In the genomic region with DNA sequence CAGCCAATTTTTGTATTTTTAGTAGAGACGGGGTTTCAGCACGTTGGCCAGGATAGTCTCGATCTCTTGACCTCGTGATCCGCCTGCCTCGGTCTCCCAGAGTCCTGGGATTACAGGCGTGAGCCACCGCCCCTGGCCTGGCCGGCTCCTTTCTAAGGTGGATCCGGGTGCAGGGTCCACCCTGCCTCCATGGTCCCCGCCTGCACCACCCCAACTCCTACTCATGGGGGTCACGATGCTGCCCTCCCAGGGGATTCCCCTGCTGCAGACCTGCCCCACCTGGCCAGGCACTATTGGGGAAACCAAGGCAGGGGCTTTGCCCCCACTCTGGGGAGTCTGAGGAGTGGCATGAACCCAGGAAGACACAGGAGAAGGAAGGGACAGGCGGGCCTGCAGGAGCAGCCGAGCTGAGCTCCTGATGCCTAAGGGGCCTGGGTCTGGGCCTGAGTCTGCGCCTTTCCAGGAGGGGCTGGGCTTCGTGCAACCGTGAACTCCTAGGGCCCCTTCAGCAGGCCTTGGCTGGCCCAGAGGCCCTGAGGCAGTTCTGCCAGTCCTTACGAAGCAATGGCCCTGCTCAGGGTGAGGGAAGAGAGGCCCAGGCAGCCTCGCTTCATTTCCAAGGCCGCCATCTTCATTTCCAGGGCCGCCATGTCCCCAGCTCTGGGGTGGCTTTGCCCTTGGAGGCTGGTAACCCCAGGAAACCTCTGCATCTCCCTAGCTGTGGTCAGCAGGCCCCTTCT, we compare ENCODE assay signal across 15 cellular contexts.
A peak's percentile ranks its signal among the peaks of the same experiment; 100 is the strongest.
DNase-seq lines count a peak whose midpoint lies in the region; ATAC-seq and TF ChIP-seq lines count a peak whose summit lies in the region.
"Had no signal": no experiment of that assay in that cellular context is flagged by ENCODE, and none has a peak within 500 bp of the region (broad histone marks: within the 10 kb centered on the region; RNA-seq: fewer than 3 reads in every experiment).

No MANE protein-coding gene starts in this region.

- H3K36me3 ChIP-seq in DND-41 (ENCODE audit: insufficient read depth, low read length) (no peaks in the 10 kb centered on the region), adrenal gland (replicated peaks in 1 of 2) (no peaks in the 10 kb centered on the region), osteoblast (ENCODE audit: insufficient read depth, low read length) (no peaks in the 10 kb centered on the region)
- H3K36me3 ChIP-seq: right lobe of liver had no signal

- intact Hi-C loops in adrenal gland (cut with DNase I) = loop anchor here in 1 of 2 donors (10.0 kb wide), 1 partner anchor 397 kb away; no protein-coding TSS in a partner anchor

- no peak for TF ChIP-seq POLR2A in adrenal gland (IDR thresholded peaks at IDR 0.05)

- H4K20me1 ChIP-seq in DND-41 (ENCODE audit: insufficient read depth, low read length) (no peaks in the 10 kb centered on the region), osteoblast (ENCODE audit: insufficient read depth, low read length) (no peaks in the 10 kb centered on the region)

- H3K9me3 ChIP-seq in DND-41 (ENCODE audit: insufficient read depth, low read length, severe bottlenecking) (no peaks in the 10 kb centered on the region), adrenal gland (replicated peaks in 1 of 3) (no peaks in the 10 kb centered on the region), osteoblast (ENCODE audit: low read depth, low read length) (no peaks in the 10 kb centered on the region)
- H3K9me3 ChIP-seq: right lobe of liver had no signal

- no peaks in the 10 kb centered on the region for H3K27me3 ChIP-seq in DND-41 (ENCODE audit: insufficient read depth, low read length, poor library complexity)
- H3K27me3 ChIP-seq in adrenal gland = no peaks in the 10 kb centered on the region
- H3K27me3 ChIP-seq in osteoblast (ENCODE audit: insufficient read depth, low read length) = no peaks in the 10 kb centered on the region
- H3K27me3 ChIP-seq: right lobe of liver had no signal

- DNase-seq in AG20443 (ENCODE audit: low spot score) (peak; percentile 4), DND-41 (no peak), adrenal gland (peak in 5 of 7 donors; percentile 5 to 37 (median 13)), osteoblast (ENCODE audit: insufficient read length, low spot score, missing footprints) (no peak), ecto neural progenitor cell (ENCODE audit: low spot score) (no peak), COLO668 (lab: John Stamatoyannopoulos, UW; ENCODE audit: unreplicated experiment) (no peak)
- DNase-seq: activated naive CD4-positive, alpha-beta T cell treated with anti-CD3 and anti-CD28 coated beads, Interleukin-2, amount 50 U/mL, for 16 hours; DMS79; immature natural killer cell; NCI-H2081; NCI-H526 treated with DMSO at 0.1 percent for 48 hours had no signal

- H3K4me2 ChIP-seq in DND-41 (ENCODE audit: insufficient read depth, low read length) (no peak overlapping the region), osteoblast (ENCODE audit: insufficient read depth, low read length) (no peak overlapping the region)

- WGBS in adrenal gland, 4 donors = 85 to 96% (median 91%) methylated on average over 6 to 21 of the region's 21 CpGs

- H3K4me3 ChIP-seq in DND-41 (ENCODE audit: low read depth in 1 of 2, low read length in 2 of 2) (no peak overlapping the region), adrenal gland (no peak overlapping the region), osteoblast (ENCODE audit: insufficient read depth, low read length) (no peak overlapping the region)
- H3K4me3 ChIP-seq: right lobe of liver had no signal

- H2AFZ ChIP-seq in DND-41 (ENCODE audit: low read depth, low read length) (no peak overlapping the region), osteoblast (ENCODE audit: low read length) (no peak overlapping the region)

- TF ChIP-seq CTCF in DND-41 (IDR thresholded peaks at IDR 0.05; ENCODE audit: borderline replicate concordance, extremely low read depth, low read length, poor library complexity, severe bottlenecking) (no peak), adrenal gland (IDR thresholded peaks at IDR 0.05) (no peak), osteoblast (IDR thresholded peaks at IDR 0.05; ENCODE audit: extremely low read depth, low read depth, low read length) (no peak)

- no peak for ATAC-seq in DND-41 (ENCODE audit: insufficient read depth, low read depth)
- ATAC-seq in GM19035 (IDR thresholded peaks at IDR 0.05; ENCODE audit: unreplicated experiment) = no peak
- ATAC-seq in HG03442 (IDR thresholded peaks at IDR 0.05; ENCODE audit: unreplicated experiment) = no peak

- H3K4me1 ChIP-seq in DND-41 (ENCODE audit: insufficient read depth, low read length) = peaks cover 36% of the 10 kb centered on the region
- peaks cover 0 to 2% of the 10 kb centered on the region in 2 donors for H3K4me1 ChIP-seq in adrenal gland (replicated peaks in 1 of 2)
- H3K4me1 ChIP-seq in osteoblast (ENCODE audit: insufficient read depth, low read length) = peaks cover 11% of the 10 kb centered on the region
- H3K4me1 ChIP-seq: right lobe of liver had no signal

- H3K79me2 ChIP-seq in DND-41 (ENCODE audit: insufficient read depth, low read length) = no peaks in the 10 kb centered on the region
- no peaks in the 10 kb centered on the region for H3K79me2 ChIP-seq in osteoblast (ENCODE audit: insufficient read depth, low read length)

- H3K9ac ChIP-seq in DND-41 (ENCODE audit: low read depth, low read length) = no peak overlapping the region

- H3K27ac ChIP-seq in DND-41 (ENCODE audit: low read length) = peak overlapping the region; percentile 26; the same call in 1 of the 2 replicates
- no peak overlapping the region for H3K27ac ChIP-seq in adrenal gland
- peak overlapping the region; percentile 62 for H3K27ac ChIP-seq in osteoblast (ENCODE audit: low read depth, low read length)
- H3K27ac ChIP-seq: right lobe of liver, VCaP had no signal

Comparison
In these comparisons a context has a peak if more than half of its experiments do, and no peak if none do; other contexts are left out.
1. DNase-seq: peak in AG20443 (single experiment) and adrenal gland (5 of 7); none in DND-41 (single experiment), osteoblast (single experiment), ecto neural progenitor cell (single experiment) and COLO668 (single experiment).
2. H3K27ac ChIP-seq: peak in DND-41 (single experiment) and osteoblast (single experiment); none in adrenal gland (0 of 5).